ENCODE assay signal across 3 cellular contexts in the genomic region with DNA sequence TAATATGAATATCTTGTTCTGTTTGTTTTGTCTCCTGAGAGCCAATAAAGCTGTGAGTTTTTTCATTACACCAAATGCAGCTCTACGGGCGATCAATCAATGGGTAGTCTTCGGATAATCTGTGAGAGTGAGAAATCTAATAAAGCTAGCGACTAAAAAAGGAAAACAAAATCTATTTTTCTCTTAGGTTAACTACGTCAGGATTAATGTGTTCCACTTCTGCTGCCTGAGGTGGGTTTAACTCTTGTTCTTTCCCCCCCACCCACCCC.
TF ChIP-seq lines count a peak whose summit lies in the region.

No MANE protein-coding gene starts in this region.

TF ChIP-seq in A549, 52 proteins besides CTCF, POLR2A, EP300 and RAD21 (continued from another document):
- TF ChIP-seq, protein P1, sequence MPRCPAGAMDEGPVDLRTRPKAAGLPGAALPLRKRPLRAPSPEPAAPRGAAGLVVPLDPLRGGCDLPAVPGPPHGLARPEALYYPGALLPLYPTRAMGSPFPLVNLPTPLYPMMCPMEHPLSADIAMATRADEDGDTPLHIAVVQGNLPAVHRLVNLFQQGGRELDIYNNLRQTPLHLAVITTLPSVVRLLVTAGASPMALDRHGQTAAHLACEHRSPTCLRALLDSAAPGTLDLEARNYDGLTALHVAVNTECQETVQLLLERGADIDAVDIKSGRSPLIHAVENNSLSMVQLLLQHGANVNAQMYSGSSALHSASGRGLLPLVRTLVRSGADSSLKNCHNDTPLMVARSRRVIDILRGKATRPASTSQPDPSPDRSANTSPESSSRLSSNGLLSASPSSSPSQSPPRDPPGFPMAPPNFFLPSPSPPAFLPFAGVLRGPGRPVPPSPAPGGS (IDR thresholded peaks at IDR 0.05) = no peak
- TF ChIP-seq SREBF2 (IDR thresholded peaks at IDR 0.05) (no peak), MAZ (IDR thresholded peaks at IDR 0.05; ENCODE audit: borderline replicate concordance, low read depth, low read length) (no peak), ZNF302 (CRISPR knock-in tag; IDR thresholded peaks at IDR 0.05) (no peak), EHMT2 (IDR thresholded peaks at IDR 0.05; ENCODE audit: low read depth) (no peak), NFE2L2 (conservative IDR thresholded peaks at IDR 0.05; ENCODE audit: low read length) (no peak), HDAC2 (IDR thresholded peaks at IDR 0.05) (no peak), HOXB5 (CRISPR knock-in tag; IDR thresholded peaks at IDR 0.05) (no peak), TFCP2L1 (CRISPR knock-in tag; IDR thresholded peaks at IDR 0.05) (no peak), MAFK (IDR thresholded peaks at IDR 0.05; ENCODE audit: partially characterized antibody) (no peak)
- TF ChIP-seq, protein P2, sequence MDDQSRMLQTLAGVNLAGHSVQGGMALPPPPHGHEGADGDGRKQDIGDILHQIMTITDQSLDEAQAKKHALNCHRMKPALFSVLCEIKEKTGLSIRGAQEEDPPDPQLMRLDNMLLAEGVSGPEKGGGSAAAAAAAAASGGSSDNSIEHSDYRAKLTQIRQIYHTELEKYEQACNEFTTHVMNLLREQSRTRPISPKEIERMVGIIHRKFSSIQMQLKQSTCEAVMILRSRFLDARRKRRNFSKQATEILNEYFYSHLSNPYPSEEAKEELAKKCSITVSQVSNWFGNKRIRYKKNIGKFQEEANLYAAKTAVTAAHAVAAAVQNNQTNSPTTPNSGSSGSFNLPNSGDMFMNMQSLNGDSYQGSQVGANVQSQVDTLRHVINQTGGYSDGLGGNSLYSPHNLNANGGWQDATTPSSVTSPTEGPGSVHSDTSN (IDR thresholded peaks at IDR 0.05) = no peak

TF ChIP-seq in HEK293, 187 proteins besides CTCF, POLR2A, EP300 and RAD21 (continued from another document and continues in another):
- TF ChIP-seq, protein P3, sequence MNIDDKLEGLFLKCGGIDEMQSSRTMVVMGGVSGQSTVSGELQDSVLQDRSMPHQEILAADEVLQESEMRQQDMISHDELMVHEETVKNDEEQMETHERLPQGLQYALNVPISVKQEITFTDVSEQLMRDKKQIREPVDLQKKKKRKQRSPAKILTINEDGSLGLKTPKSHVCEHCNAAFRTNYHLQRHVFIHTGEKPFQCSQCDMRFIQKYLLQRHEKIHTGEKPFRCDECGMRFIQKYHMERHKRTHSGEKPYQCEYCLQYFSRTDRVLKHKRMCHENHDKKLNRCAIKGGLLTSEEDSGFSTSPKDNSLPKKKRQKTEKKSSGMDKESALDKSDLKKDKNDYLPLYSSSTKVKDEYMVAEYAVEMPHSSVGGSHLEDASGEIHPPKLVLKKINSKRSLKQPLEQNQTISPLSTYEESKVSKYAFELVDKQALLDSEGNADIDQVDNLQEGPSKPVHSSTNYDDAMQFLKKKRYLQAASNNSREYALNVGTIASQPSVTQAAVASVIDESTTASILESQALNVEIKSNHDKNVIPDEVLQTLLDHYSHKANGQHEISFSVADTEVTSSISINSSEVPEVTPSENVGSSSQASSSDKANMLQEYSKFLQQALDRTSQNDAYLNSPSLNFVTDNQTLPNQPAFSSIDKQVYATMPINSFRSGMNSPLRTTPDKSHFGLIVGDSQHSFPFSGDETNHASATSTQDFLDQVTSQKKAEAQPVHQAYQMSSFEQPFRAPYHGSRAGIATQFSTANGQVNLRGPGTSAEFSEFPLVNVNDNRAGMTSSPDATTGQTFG (tag by site-specific recombination; IDR thresholded peaks at IDR 0.05; ENCODE audit: borderline replicate concordance) = no peak
- TF ChIP-seq, protein P4, sequence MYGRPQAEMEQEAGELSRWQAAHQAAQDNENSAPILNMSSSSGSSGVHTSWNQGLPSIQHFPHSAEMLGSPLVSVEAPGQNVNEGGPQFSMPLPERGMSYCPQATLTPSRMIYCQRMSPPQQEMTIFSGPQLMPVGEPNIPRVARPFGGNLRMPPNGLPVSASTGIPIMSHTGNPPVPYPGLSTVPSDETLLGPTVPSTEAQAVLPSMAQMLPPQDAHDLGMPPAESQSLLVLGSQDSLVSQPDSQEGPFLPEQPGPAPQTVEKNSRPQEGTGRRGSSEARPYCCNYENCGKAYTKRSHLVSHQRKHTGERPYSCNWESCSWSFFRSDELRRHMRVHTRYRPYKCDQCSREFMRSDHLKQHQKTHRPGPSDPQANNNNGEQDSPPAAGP (tag by site-specific recombination; IDR thresholded peaks at IDR 0.05) = no peak
- TF ChIP-seq ZNF792 (tag by site-specific recombination; IDR thresholded peaks at IDR 0.05) (no peak), ZNF133 (tag by site-specific recombination; IDR thresholded peaks at IDR 0.05) (no peak), SP3 (tag by site-specific recombination; IDR thresholded peaks at IDR 0.05) (no peak), ZNF146 (tag by site-specific recombination; IDR thresholded peaks at IDR 0.05) (no peak), HOXA7 (CRISPR knock-in tag; IDR thresholded peaks at IDR 0.05; ENCODE audit: borderline replicate concordance) (no peak), ZNF677 (tag by site-specific recombination; IDR thresholded peaks at IDR 0.05) (no peak), ZNF23 (tag by site-specific recombination; IDR thresholded peaks at IDR 0.05; ENCODE audit: borderline replicate concordance) (no peak), MZF1 (tag by site-specific recombination; IDR thresholded peaks at IDR 0.05; ENCODE audit: borderline replicate concordance) (no peak), KLF10 (tag by site-specific recombination; IDR thresholded peaks at IDR 0.05) (no peak), PATZ1 (tag by site-specific recombination; IDR thresholded peaks at IDR 0.05) (no peak), YY1 (tag by site-specific recombination; IDR thresholded peaks at IDR 0.05) (no peak)
- TF ChIP-seq, protein P5, sequence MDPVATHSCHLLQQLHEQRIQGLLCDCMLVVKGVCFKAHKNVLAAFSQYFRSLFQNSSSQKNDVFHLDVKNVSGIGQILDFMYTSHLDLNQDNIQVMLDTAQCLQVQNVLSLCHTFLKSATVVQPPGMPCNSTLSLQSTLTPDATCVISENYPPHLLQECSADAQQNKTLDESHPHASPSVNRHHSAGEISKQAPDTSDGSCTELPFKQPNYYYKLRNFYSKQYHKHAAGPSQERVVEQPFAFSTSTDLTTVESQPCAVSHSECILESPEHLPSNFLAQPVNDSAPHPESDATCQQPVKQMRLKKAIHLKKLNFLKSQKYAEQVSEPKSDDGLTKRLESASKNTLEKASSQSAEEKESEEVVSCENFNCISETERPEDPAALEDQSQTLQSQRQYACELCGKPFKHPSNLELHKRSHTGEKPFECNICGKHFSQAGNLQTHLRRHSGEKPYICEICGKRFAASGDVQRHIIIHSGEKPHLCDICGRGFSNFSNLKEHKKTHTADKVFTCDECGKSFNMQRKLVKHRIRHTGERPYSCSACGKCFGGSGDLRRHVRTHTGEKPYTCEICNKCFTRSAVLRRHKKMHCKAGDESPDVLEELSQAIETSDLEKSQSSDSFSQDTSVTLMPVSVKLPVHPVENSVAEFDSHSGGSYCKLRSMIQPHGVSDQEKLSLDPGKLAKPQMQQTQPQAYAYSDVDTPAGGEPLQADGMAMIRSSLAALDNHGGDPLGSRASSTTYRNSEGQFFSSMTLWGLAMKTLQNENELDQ (tag by site-specific recombination; IDR thresholded peaks at IDR 0.05; ENCODE audit: low read depth) = no peak

TF ChIP-seq in GM12878, 131 proteins besides CTCF, POLR2A, EP300 and RAD21 (continued from another document):
- TF ChIP-seq, protein P6, sequence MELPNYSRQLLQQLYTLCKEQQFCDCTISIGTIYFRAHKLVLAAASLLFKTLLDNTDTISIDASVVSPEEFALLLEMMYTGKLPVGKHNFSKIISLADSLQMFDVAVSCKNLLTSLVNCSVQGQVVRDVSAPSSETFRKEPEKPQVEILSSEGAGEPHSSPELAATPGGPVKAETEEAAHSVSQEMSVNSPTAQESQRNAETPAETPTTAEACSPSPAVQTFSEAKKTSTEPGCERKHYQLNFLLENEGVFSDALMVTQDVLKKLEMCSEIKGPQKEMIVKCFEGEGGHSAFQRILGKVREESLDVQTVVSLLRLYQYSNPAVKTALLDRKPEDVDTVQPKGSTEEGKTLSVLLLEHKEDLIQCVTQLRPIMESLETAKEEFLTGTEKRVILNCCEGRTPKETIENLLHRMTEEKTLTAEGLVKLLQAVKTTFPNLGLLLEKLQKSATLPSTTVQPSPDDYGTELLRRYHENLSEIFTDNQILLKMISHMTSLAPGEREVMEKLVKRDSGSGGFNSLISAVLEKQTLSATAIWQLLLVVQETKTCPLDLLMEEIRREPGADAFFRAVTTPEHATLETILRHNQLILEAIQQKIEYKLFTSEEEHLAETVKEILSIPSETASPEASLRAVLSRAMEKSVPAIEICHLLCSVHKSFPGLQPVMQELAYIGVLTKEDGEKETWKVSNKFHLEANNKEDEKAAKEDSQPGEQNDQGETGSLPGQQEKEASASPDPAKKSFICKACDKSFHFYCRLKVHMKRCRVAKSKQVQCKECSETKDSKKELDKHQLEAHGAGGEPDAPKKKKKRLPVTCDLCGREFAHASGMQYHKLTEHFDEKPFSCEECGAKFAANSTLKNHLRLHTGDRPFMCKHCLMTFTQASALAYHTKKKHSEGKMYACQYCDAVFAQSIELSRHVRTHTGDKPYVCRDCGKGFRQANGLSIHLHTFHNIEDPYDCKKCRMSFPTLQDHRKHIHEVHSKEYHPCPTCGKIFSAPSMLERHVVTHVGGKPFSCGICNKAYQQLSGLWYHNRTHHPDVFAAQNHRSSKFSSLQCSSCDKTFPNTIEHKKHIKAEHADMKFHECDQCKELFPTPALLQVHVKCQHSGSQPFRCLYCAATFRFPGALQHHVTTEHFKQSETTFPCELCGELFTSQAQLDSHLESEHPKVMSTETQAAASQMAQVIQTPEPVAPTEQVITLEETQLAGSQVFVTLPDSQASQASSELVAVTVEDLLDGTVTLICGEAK (IDR thresholded peaks at IDR 0.05; ENCODE audit: borderline replicate concordance) = peak; percentile 83
- TF ChIP-seq SIN3A (IDR thresholded peaks at IDR 0.05; ENCODE audit: low read depth, low read length) = 0 out of 2 replicates have a peak, but pooled peaks have one; percentile 5
TF ChIP-seq in GM12878: peak in this region for 2.
